19 cellular contexts compared by ENCODE assay signal in the genomic region with DNA sequence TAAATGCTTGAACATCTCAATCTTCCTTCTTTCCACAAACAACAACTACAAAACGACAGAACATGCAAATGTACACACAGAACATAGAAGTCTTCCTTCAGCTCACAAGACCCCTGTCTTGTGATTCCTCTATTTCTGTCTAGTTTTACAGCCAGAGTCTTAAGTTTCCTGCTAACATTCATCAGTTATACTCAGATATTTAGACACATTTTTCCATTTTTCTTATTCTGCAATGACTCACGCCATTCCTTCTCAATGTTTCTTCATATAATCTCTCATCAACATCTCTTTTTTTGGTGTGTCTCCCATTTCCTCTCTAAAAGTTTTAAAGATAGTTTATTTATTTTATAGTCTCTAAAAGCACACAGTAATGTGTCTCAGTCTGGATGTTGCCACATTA.
DNase-seq lines count a peak whose midpoint lies in the region; ATAC-seq, FAIRE-seq and TF ChIP-seq lines count a peak whose summit lies in the region.
"Had no signal": no experiment of that assay in that cellular context is flagged by ENCODE, and none has a peak within 500 bp of the region (broad histone marks: within the 10 kb centered on the region; RNA-seq: fewer than 3 reads in every experiment).

No MANE protein-coding gene starts in this region.

- no peak overlapping the region for H3K4me3 Mint-ChIP-seq in osteocyte (ENCODE audit: unreplicated experiment)
- H3K4me3 Mint-ChIP-seq in neural progenitor cell, result no peak overlapping the region
- H3K4me3 Mint-ChIP-seq in activated CD4-positive, alpha-beta memory T cell treated with anti-CD3 and anti-CD28 coated beads, Interleukin-2, amount 10 ng/mL, durations not matched to agents 7 days and 5 days, result no peak overlapping the region
- H3K4me3 Mint-ChIP-seq: CD4-positive, alpha-beta memory T cell had no signal

- no peak for ATAC-seq in sciatic nerve
- ATAC-seq: HepG2 had no signal

- DNase-seq in fibroblast of gingiva (ENCODE audit: low read depth) (peak; percentile 9), osteocyte (ENCODE audit: extremely low spot score, unreplicated experiment) (no peak), COR-L47 (lab: John Stamatoyannopoulos, UW) (no peak), sciatic nerve (ENCODE audit: low spot score) (no peak), neural progenitor cell (ENCODE audit: low spot score) (no peak)
- no peak for DNase-seq in activated CD4-positive, alpha-beta memory T cell treated with anti-CD3 and anti-CD28 coated beads, Interleukin-2, amount 10 ng/mL, durations not matched to agents 7 days and 5 days
- DNase-seq: CD4-positive, alpha-beta memory T cell; MV-4-11; NCI-H1436; NCI-H2081 treated with DMSO at 0.1 percent for 48 hours; NCI-H2227 treated with DMSO at 0.1 percent for 48 hours; NCI-H526; RPMI8226 had no signal

- FAIRE-seq in G401.6 (lab: Jason Lieb, UNC), result peak; percentile 46
- FAIRE-seq: GM18507, H54, HepG2 had no signal

- H3K9me3 ChIP-seq in SU-DHL-6 (ENCODE audit: insufficient read depth, low read length) (peaks cover 9% of the 10 kb centered on the region; the same call in 1 of the 2 replicates), neural progenitor cell (ENCODE audit: low read depth) (no peaks in the 10 kb centered on the region)
- H3K9me3 ChIP-seq: SJSA1 had no signal

- H3K27me3 Mint-ChIP-seq in osteocyte (ENCODE audit: unreplicated experiment) (no peaks in the 10 kb centered on the region), neural progenitor cell (ENCODE audit: insufficient read depth, low read depth) (peaks cover 2% of the 10 kb centered on the region)
- no peaks in the 10 kb centered on the region for H3K27me3 Mint-ChIP-seq in activated CD4-positive, alpha-beta memory T cell treated with anti-CD3 and anti-CD28 coated beads, Interleukin-2, amount 10 ng/mL, durations not matched to agents 7 days and 5 days
- H3K27me3 Mint-ChIP-seq: CD4-positive, alpha-beta memory T cell had no signal

- CTCF ChIA-PET in activated CD4-positive, alpha-beta memory T cell treated with anti-CD3 and anti-CD28 coated beads, Interleukin-2, amount 10 ng/mL, durations not matched to agents 7 days and 5 days (lab: Charles Lee), result no interaction called here

- no peaks in the 10 kb centered on the region for H4K20me1 ChIP-seq in SU-DHL-6 (ENCODE audit: low read depth, low read length)
- no peaks in the 10 kb centered on the region for H4K20me1 ChIP-seq in neural progenitor cell (ENCODE audit: low read depth)

- peaks cover 10% of the 10 kb centered on the region for H3K4me1 Mint-ChIP-seq in osteocyte (ENCODE audit: unreplicated experiment)
- H3K4me1 Mint-ChIP-seq in neural progenitor cell, result no peaks in the 10 kb centered on the region
- no peaks in the 10 kb centered on the region for H3K4me1 Mint-ChIP-seq in activated CD4-positive, alpha-beta memory T cell treated with anti-CD3 and anti-CD28 coated beads, Interleukin-2, amount 10 ng/mL, durations not matched to agents 7 days and 5 days
- H3K4me1 Mint-ChIP-seq: CD4-positive, alpha-beta memory T cell had no signal

- no peak overlapping the region for H3K9ac ChIP-seq in SU-DHL-6 (ENCODE audit: low read length)
- no peak overlapping the region for H3K9ac ChIP-seq in neural progenitor cell

- H3K36me3 ChIP-seq in SU-DHL-6 (ENCODE audit: low read length), result no peaks in the 10 kb centered on the region; the same call in 1 of the 2 replicates
- no peaks in the 10 kb centered on the region for H3K36me3 ChIP-seq in neural progenitor cell
- H3K36me3 ChIP-seq: SJSA1 had no signal

- TF ChIP-seq CTCF in SU-DHL-6 (IDR thresholded peaks at IDR 0.05; ENCODE audit: insufficient read depth, low read length, poor library complexity, severe bottlenecking) (no peak), osteocyte (IDR thresholded peaks at IDR 0.05) (no peak), neural progenitor cell (IDR thresholded peaks at IDR 0.05) (no peak)

- H3K4me2 ChIP-seq in SU-DHL-6 (ENCODE audit: low read depth, low read length, poor library complexity, severe bottlenecking) (peak overlapping the region; percentile 22), neural progenitor cell (no peak overlapping the region)

- H2AFZ ChIP-seq in SU-DHL-6 (ENCODE audit: low read depth, low read length, severe bottlenecking), result peak overlapping the region; percentile 65
- no peak overlapping the region for H2AFZ ChIP-seq in neural progenitor cell (replicated peaks)

- H3K9me2 ChIP-seq in SU-DHL-6 (replicated peaks; ENCODE audit: insufficient read depth, low read length), result no peaks in the 10 kb centered on the region

- H3K9me3 Mint-ChIP-seq in osteocyte (ENCODE audit: unreplicated experiment), result peaks cover 15% of the 10 kb centered on the region
- H3K9me3 Mint-ChIP-seq in neural progenitor cell, result peaks cover 11% of the 10 kb centered on the region
- peaks cover 10% of the 10 kb centered on the region for H3K9me3 Mint-ChIP-seq in activated CD4-positive, alpha-beta memory T cell treated with anti-CD3 and anti-CD28 coated beads, Interleukin-2, amount 10 ng/mL, durations not matched to agents 7 days and 5 days

- H3K79me2 ChIP-seq in SU-DHL-6 (ENCODE audit: insufficient read depth, low read length) (no peaks in the 10 kb centered on the region), neural progenitor cell (ENCODE audit: low read depth) (no peaks in the 10 kb centered on the region)

- intact Hi-C loops in sciatic nerve (cut with DNase I), result no loop called here

- H3F3A ChIP-seq in SU-DHL-6 (ENCODE audit: insufficient read depth), result no peaks in the 10 kb centered on the region
- H3F3A ChIP-seq in neural progenitor cell (ENCODE audit: low read depth), result no peaks in the 10 kb centered on the region

- no peak overlapping the region for H3K4me3 ChIP-seq in SU-DHL-6 (ENCODE audit: insufficient read depth, low read length, poor library complexity, severe bottlenecking)
- no peak overlapping the region for H3K4me3 ChIP-seq in neural progenitor cell
- H3K4me3 ChIP-seq: SJSA1 had no signal

- H3K4me1 ChIP-seq in neural progenitor cell, result no peaks in the 10 kb centered on the region
- H3K4me1 ChIP-seq: SJSA1 had no signal

- H3K27me3 ChIP-seq in SU-DHL-6 (ENCODE audit: low read length), result no peaks in the 10 kb centered on the region
- no peaks in the 10 kb centered on the region for H3K27me3 ChIP-seq in neural progenitor cell
- H3K27me3 ChIP-seq: SJSA1 had no signal

- peak overlapping the region; percentile 24 for H3K27ac Mint-ChIP-seq in osteocyte (ENCODE audit: unreplicated experiment)
- no peak overlapping the region for H3K27ac Mint-ChIP-seq in neural progenitor cell
- no peak overlapping the region for H3K27ac Mint-ChIP-seq in activated CD4-positive, alpha-beta memory T cell treated with anti-CD3 and anti-CD28 coated beads, Interleukin-2, amount 10 ng/mL, durations not matched to agents 7 days and 5 days
- H3K27ac Mint-ChIP-seq: CD4-positive, alpha-beta memory T cell had no signal

- H3K36me3 Mint-ChIP-seq in osteocyte (ENCODE audit: unreplicated experiment) (no peaks in the 10 kb centered on the region), neural progenitor cell (no peaks in the 10 kb centered on the region)
- no peaks in the 10 kb centered on the region for H3K36me3 Mint-ChIP-seq in activated CD4-positive, alpha-beta memory T cell treated with anti-CD3 and anti-CD28 coated beads, Interleukin-2, amount 10 ng/mL, durations not matched to agents 7 days and 5 days (ENCODE audit: low read depth)
- H3K36me3 Mint-ChIP-seq: CD4-positive, alpha-beta memory T cell had no signal

- no peak overlapping the region for H3K27ac ChIP-seq in SU-DHL-6 (ENCODE audit: low read depth, low read length)
- no peak overlapping the region for H3K27ac ChIP-seq in neural progenitor cell
- H3K27ac ChIP-seq: SJSA1 had no signal

- POLR2A ChIA-PET in activated CD4-positive, alpha-beta memory T cell treated with anti-CD3 and anti-CD28 coated beads, Interleukin-2, amount 10 ng/mL, durations not matched to agents 7 days and 5 days (lab: Charles Lee), result no interaction called here
